In the genomic region with DNA sequence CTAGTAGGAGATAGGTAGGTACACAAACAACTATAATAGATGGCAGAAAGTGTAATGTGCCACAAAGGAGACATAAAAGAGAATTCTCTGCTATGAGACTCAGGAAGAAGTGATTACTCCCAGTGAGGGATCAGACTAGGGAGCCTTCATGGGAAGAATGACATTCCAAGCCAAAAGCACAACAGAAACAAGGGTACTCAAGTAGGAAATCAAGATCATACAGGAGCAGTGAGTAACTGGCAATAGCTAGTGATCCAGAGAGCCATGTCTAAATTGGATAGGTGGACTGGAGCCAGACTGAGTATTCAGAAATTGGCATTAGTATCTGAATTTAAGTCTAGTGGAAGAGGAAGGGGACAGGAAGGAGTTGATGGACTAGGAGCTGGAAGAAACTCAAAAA, we compare ENCODE assay signal across 14 cellular contexts. TPM values are rescaled to one million over a fixed set of nuclear protein-coding genes. Genes with fewer than 3 reads are reported as not detected.
A peak's percentile ranks its signal among the peaks of the same experiment; 100 is the strongest.
DNase-seq lines count a peak whose midpoint lies in the region; ATAC-seq and TF ChIP-seq lines count a peak whose summit lies in the region.
"Had no signal": no experiment of that assay in that cellular context is flagged by ENCODE, and none has a peak within 500 bp of the region (broad histone marks: within the 10 kb centered on the region; RNA-seq: fewer than 3 reads in every experiment).

No MANE protein-coding gene starts in this region.

- peaks cover 77% of the 10 kb centered on the region for H3K4me1 Mint-ChIP-seq in activated CD4-positive, alpha-beta T cell treated with anti-CD3 and anti-CD28 coated beads for 36 hours
- H3K4me1 Mint-ChIP-seq in activated B cell treated with CpG ODN at 0.5 μM for 24 hours = peaks cover 50% of the 10 kb centered on the region
- H3K4me1 Mint-ChIP-seq in stimulated activated effector memory CD8-positive, alpha-beta T cell treated with anti-CD3 and anti-CD28 coated beads, Interleukin-12 subunit alpha, Interleukin-12 subunit beta, amount 100 ng/mL, for 72 hours = peaks cover 63% of the 10 kb centered on the region

- no peak for TF ChIP-seq CTCF in activated B cell treated with CpG ODN at 0.5 μM for 24 hours (IDR thresholded peaks at IDR 0.05)

- no peaks in the 10 kb centered on the region for H3K9me3 Mint-ChIP-seq in activated CD4-positive, alpha-beta T cell treated with anti-CD3 and anti-CD28 coated beads for 36 hours (ENCODE audit: low read depth)
- H3K9me3 Mint-ChIP-seq in activated B cell treated with CpG ODN at 0.5 μM for 24 hours = no peaks in the 10 kb centered on the region
- H3K9me3 Mint-ChIP-seq in stimulated activated effector memory CD8-positive, alpha-beta T cell treated with anti-CD3 and anti-CD28 coated beads, Interleukin-12 subunit alpha, Interleukin-12 subunit beta, amount 100 ng/mL, for 72 hours = no peaks in the 10 kb centered on the region
- H3K9me3 Mint-ChIP-seq: nephron progenitor cell had no signal

- intact Hi-C loops in activated CD4-positive, alpha-beta T cell treated with anti-CD3 and anti-CD28 coated beads for 36 hours (cut with DNase I, micrococcal nuclease) = no loop called here
- intact Hi-C loops in activated B cell treated with CpG ODN at 0.5 μM for 24 hours (cut with micrococcal nuclease) = no loop called here

- H3K27me3 Mint-ChIP-seq in activated CD4-positive, alpha-beta T cell treated with anti-CD3 and anti-CD28 coated beads for 36 hours = no peaks in the 10 kb centered on the region
- H3K27me3 Mint-ChIP-seq in activated B cell treated with CpG ODN at 0.5 μM for 24 hours = no peaks in the 10 kb centered on the region

- DNase-seq in activated CD4-positive, alpha-beta T cell treated with anti-CD3 and anti-CD28 coated beads for 36 hours = no peak
- DNase-seq in activated CD4-positive, alpha-beta T cell treated with anti-CD3 and anti-CD28 coated beads for 1 hour = no peak
- DNase-seq in activated B cell treated with CpG ODN at 0.5 μM for 24 hours (no peak), glomerular visceral epithelial cell (ENCODE audit: extremely low spot score) (peak; percentile 12), GDM1 (lab: John Stamatoyannopoulos, UW) (no peak)
- DNase-seq in stimulated activated effector memory CD8-positive, alpha-beta T cell treated with anti-CD3 and anti-CD28 coated beads, Interleukin-12 subunit alpha, Interleukin-12 subunit beta, amount 100 ng/mL, for 72 hours (ENCODE audit: low spot score in 2 of 2) = no peak
- no peak for DNase-seq in activated CD8-positive, alpha-beta memory T cell treated with anti-CD3 and anti-CD28 coated beads, Interleukin-2, amount 50 U/mL, for 4 hours
- DNase-seq: gastrocnemius medialis, NCI-H1436 treated with DMSO at 0.1 percent for 48 hours, NCI-H526 treated with DMSO at 0.1 percent for 48 hours, nephron progenitor cell, SJCRH30, upper lobe of left lung had no signal

- ATAC-seq in activated CD4-positive, alpha-beta T cell treated with anti-CD3 and anti-CD28 coated beads for 36 hours = no peak
- no peak for ATAC-seq in activated B cell treated with CpG ODN at 0.5 μM for 24 hours (ENCODE audit: low read depth)
- no peak for ATAC-seq in stimulated activated effector memory CD8-positive, alpha-beta T cell treated with anti-CD3 and anti-CD28 coated beads, Interleukin-12 subunit alpha, Interleukin-12 subunit beta, amount 100 ng/mL, for 72 hours
- no peak for ATAC-seq in HG02870 (IDR thresholded peaks at IDR 0.05; ENCODE audit: unreplicated experiment)
- ATAC-seq: gastrocnemius medialis had no signal

- CTCF ChIA-PET in activated CD4-positive, alpha-beta T cell treated with anti-CD3 and anti-CD28 coated beads for 36 hours (lab: Charles Lee) = interaction anchor here (1.1 to 1.3 kb wide), 2 partner anchors 11 to 17 kb away, joined by 3 read pairs; partner anchors contain the start of gene RFFL
- CTCF ChIA-PET in activated B cell treated with CpG ODN at 0.5 μM for 24 hours (lab: Charles Lee) = no interaction called here

- H3K4me3 Mint-ChIP-seq in activated CD4-positive, alpha-beta T cell treated with anti-CD3 and anti-CD28 coated beads for 36 hours = no peak overlapping the region
- no peak overlapping the region for H3K4me3 Mint-ChIP-seq in activated B cell treated with CpG ODN at 0.5 μM for 24 hours
- peak overlapping the region; percentile 62 for H3K4me3 Mint-ChIP-seq in stimulated activated effector memory CD8-positive, alpha-beta T cell treated with anti-CD3 and anti-CD28 coated beads, Interleukin-12 subunit alpha, Interleukin-12 subunit beta, amount 100 ng/mL, for 72 hours
- H3K4me3 Mint-ChIP-seq: nephron progenitor cell had no signal

- H3K36me3 Mint-ChIP-seq in activated CD4-positive, alpha-beta T cell treated with anti-CD3 and anti-CD28 coated beads for 36 hours (ENCODE audit: low read depth) = peaks cover 9% of the 10 kb centered on the region
- H3K36me3 Mint-ChIP-seq in activated B cell treated with CpG ODN at 0.5 μM for 24 hours (ENCODE audit: low read depth) = peaks cover 7% of the 10 kb centered on the region
- H3K36me3 Mint-ChIP-seq in stimulated activated effector memory CD8-positive, alpha-beta T cell treated with anti-CD3 and anti-CD28 coated beads, Interleukin-12 subunit alpha, Interleukin-12 subunit beta, amount 100 ng/mL, for 72 hours = no peaks in the 10 kb centered on the region

- POLR2A ChIA-PET in activated CD4-positive, alpha-beta T cell treated with anti-CD3 and anti-CD28 coated beads for 36 hours (lab: Charles Lee) = interaction anchor here (1.1 kb wide), 1 partner anchor 78 kb away, joined by 4 read pairs; no protein-coding TSS in a partner anchor
- POLR2A ChIA-PET in activated B cell treated with CpG ODN at 0.5 μM for 24 hours (lab: Charles Lee) = interaction anchor here (1.5 kb wide), 1 partner anchor 35 kb away, joined by 3 read pairs; no protein-coding TSS in a partner anchor

- H3K27ac Mint-ChIP-seq in activated CD4-positive, alpha-beta T cell treated with anti-CD3 and anti-CD28 coated beads for 36 hours = peak overlapping the region; percentile 78
- H3K27ac Mint-ChIP-seq in activated B cell treated with CpG ODN at 0.5 μM for 24 hours = peak overlapping the region; percentile 86
- H3K27ac Mint-ChIP-seq in stimulated activated effector memory CD8-positive, alpha-beta T cell treated with anti-CD3 and anti-CD28 coated beads, Interleukin-12 subunit alpha, Interleukin-12 subunit beta, amount 100 ng/mL, for 72 hours = peak overlapping the region; percentile 46
- H3K27ac Mint-ChIP-seq: nephron progenitor cell had no signal

RNA-seq across cellular contexts. Expression of gene RFFL, which starts 10.7 kb away (rescaled TPM):
- 10 to 100 TPM; 19.2 to 22.9 TPM for total RNA-seq in activated CD4-positive, alpha-beta T cell treated with anti-CD3 and anti-CD28 coated beads for 36 hours
- total RNA-seq in activated B cell treated with CpG ODN at 0.5 μM for 24 hours = 31.5 and 34.1 TPM in 2 replicates
